16 cellular contexts compared by ENCODE assay signal in the genomic region with DNA sequence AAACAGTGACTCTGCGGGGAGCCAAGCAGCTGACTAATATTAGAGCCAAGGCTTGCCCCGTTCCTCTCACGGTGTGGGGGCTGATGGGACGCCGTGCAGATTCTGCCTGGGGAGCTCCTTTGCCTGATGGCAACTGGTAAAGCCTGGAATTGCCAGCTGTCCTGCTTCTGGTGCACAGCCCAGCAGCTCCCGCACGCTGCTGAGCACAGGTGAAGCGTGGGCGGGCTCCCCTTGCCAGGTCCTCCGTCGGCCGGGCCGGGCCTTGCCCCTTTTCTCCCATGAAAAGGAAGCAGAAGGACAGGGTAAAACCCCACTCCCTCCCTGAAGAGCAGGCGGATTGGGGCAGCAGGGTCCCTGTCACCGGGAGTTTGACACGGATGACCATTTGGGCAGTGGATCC.
"Had no signal": no experiment of that assay in that cellular context is flagged by ENCODE, and none has a peak within 500 bp of the region (broad histone marks: within the 10 kb centered on the region; RNA-seq: fewer than 3 reads in every experiment).

No MANE protein-coding gene starts in this region.

- DNase-seq: activated CD4-positive, CD25-positive, alpha-beta regulatory T cell treated with anti-CD3 and anti-CD28 coated beads, Interleukin-2, amount 50 U/mL, for 72 hours; activated naive CD4-positive, alpha-beta T cell treated with Interleukin-2 at 50 U/mL for 16 hours; activated T-cell treated with anti-CD3 and anti-CD28 coated beads for 4 hours; islet precursor cell; mesenchymal stem cell; nephron progenitor cell; stimulated activated CD4-positive, alpha-beta T cell treated with anti-CD3 and anti-CD28 coated beads, Interleukin-12 subunit alpha, Interleukin-12 subunit beta, amount 100 ng/mL, for 4 hours; stimulated activated CD4-positive, alpha-beta T cell treated with anti-CD3 and anti-CD28 coated beads, Interleukin-2, amount 100 ng/mL, for 24 hours; SW 1271; thyroid gland had no signal

- H3K9me3 ChIP-seq: breast epithelium, left lung, thyroid gland had no signal

- H3K36me3 ChIP-seq: breast epithelium, thyroid gland had no signal

- H3K4me1 ChIP-seq: breast epithelium had no signal

- ATAC-seq: activated T-helper 17 cell treated with anti-CD3 and anti-CD28 coated beads, Interleukin-2, amount 50 U/mL, for 72 hours; left lung had no signal

- H3K4me3 ChIP-seq: breast epithelium, hepatocyte, left lung, thyroid gland had no signal

- H3K9me3 Mint-ChIP-seq: activated T-helper 17 cell treated with anti-CD3 and anti-CD28 coated beads, Interleukin-2, amount 50 U/mL, for 72 hours; nephron progenitor cell; T-helper 2 cell treated with Interferon-gamma antibody and Interleukin-4, amounts not matched to agents 5 μg/mL and 100 μg/mL, for 36 hours had no signal

- FAIRE-seq: colon had no signal

- H3K27ac Mint-ChIP-seq: T-helper 2 cell treated with Interferon-gamma antibody and Interleukin-4, amounts not matched to agents 5 μg/mL and 100 μg/mL, for 36 hours had no signal

- H3K27me3 ChIP-seq: breast epithelium, hepatocyte, left lung, thyroid gland had no signal

- H3K27ac ChIP-seq: breast epithelium, hepatocyte, left lung had no signal

- H3K4me3 Mint-ChIP-seq: activated T-helper 17 cell treated with anti-CD3 and anti-CD28 coated beads, Interleukin-2, amount 50 U/mL, for 72 hours; nephron progenitor cell; T-helper 2 cell treated with Interferon-gamma antibody and Interleukin-4, amounts not matched to agents 5 μg/mL and 100 μg/mL, for 36 hours had no signal
